1 cellular context compared by ENCODE assay signal in the genomic region with DNA sequence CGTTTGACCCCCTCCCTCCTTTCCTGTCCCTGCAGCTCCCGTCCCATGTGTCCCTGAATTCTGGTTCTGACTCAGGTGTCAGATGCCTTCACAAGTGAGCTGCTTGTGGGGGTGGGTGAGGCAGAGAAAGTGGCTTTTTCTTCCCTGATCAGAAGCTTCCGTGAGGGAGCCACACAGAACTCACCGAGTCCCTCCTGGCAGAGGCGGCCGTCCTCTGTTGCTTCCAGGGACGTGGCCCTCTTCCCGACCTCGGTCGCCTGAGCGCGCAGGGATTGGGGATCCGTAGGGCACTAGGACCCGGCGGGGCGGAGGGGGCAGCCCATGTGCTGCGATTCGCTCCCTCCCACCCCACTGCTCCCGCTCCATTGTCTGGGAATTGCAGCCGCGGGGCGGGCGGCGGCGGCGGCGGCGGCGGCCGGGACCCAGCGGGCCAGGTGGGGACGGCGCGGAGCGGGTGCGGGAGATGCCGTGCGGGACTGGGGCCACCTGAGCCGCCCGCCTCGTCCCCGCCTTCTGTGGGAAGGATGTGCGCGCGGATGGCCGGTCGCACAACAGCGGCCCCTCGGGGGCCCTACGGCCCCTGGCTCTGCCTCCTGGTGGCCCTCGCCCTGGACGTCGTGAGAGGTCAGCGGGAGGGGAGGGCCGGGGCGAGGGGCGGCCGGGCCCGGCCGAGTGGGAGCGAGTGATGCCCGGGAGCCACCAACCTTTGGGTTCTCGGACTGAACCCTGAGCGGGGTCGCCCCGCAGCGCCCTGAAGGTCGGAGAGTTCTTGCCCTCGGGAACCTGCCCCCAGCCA.
A peak's percentile ranks its signal among the peaks of the same experiment; 100 is the strongest.
TF ChIP-seq lines count a peak whose summit lies in the region.

A gene with protein sequence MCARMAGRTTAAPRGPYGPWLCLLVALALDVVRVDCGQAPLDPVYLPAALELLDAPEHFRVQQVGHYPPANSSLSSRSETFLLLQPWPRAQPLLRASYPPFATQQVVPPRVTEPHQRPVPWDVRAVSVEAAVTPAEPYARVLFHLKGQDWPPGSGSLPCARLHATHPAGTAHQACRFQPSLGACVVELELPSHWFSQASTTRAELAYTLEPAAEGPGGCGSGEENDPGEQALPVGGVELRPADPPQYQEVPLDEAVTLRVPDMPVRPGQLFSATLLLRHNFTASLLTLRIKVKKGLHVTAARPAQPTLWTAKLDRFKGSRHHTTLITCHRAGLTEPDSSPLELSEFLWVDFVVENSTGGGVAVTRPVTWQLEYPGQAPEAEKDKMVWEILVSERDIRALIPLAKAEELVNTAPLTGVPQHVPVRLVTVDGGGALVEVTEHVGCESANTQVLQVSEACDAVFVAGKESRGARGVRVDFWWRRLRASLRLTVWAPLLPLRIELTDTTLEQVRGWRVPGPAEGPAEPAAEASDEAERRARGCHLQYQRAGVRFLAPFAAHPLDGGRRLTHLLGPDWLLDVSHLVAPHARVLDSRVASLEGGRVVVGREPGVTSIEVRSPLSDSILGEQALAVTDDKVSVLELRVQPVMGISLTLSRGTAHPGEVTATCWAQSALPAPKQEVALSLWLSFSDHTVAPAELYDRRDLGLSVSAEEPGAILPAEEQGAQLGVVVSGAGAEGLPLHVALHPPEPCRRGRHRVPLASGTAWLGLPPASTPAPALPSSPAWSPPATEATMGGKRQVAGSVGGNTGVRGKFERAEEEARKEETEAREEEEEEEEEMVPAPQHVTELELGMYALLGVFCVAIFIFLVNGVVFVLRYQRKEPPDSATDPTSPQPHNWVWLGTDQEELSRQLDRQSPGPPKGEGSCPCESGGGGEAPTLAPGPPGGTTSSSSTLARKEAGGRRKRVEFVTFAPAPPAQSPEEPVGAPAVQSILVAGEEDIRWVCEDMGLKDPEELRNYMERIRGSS (plus strand): TSS at position 351 of the 796 bp plus-strand sequence. CDS start 174 bp downstream, at position 525.

TF ChIP-seq in GM12878, 131 proteins besides CTCF, POLR2A, EP300 and RAD21 (continued from another document and continues in another):
- TF ChIP-seq, protein P1, sequence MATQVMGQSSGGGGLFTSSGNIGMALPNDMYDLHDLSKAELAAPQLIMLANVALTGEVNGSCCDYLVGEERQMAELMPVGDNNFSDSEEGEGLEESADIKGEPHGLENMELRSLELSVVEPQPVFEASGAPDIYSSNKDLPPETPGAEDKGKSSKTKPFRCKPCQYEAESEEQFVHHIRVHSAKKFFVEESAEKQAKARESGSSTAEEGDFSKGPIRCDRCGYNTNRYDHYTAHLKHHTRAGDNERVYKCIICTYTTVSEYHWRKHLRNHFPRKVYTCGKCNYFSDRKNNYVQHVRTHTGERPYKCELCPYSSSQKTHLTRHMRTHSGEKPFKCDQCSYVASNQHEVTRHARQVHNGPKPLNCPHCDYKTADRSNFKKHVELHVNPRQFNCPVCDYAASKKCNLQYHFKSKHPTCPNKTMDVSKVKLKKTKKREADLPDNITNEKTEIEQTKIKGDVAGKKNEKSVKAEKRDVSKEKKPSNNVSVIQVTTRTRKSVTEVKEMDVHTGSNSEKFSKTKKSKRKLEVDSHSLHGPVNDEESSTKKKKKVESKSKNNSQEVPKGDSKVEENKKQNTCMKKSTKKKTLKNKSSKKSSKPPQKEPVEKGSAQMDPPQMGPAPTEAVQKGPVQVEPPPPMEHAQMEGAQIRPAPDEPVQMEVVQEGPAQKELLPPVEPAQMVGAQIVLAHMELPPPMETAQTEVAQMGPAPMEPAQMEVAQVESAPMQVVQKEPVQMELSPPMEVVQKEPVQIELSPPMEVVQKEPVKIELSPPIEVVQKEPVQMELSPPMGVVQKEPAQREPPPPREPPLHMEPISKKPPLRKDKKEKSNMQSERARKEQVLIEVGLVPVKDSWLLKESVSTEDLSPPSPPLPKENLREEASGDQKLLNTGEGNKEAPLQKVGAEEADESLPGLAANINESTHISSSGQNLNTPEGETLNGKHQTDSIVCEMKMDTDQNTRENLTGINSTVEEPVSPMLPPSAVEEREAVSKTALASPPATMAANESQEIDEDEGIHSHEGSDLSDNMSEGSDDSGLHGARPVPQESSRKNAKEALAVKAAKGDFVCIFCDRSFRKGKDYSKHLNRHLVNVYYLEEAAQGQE (IDR thresholded peaks at IDR 0.05; ENCODE audit: low read depth, low read length), result no peak
- TF ChIP-seq, protein P2, sequence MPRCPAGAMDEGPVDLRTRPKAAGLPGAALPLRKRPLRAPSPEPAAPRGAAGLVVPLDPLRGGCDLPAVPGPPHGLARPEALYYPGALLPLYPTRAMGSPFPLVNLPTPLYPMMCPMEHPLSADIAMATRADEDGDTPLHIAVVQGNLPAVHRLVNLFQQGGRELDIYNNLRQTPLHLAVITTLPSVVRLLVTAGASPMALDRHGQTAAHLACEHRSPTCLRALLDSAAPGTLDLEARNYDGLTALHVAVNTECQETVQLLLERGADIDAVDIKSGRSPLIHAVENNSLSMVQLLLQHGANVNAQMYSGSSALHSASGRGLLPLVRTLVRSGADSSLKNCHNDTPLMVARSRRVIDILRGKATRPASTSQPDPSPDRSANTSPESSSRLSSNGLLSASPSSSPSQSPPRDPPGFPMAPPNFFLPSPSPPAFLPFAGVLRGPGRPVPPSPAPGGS (IDR thresholded peaks at IDR 0.05; ENCODE audit: borderline replicate concordance, insufficient read depth, low read depth, low read length, poor library complexity, severe bottlenecking), result no peak
- TF ChIP-seq JUND (IDR thresholded peaks at IDR 0.05; ENCODE audit: low read depth, low read length) (no peak), PAX8 (IDR thresholded peaks at IDR 0.05) (no peak), DPF2 (IDR thresholded peaks at IDR 0.05) (peak; percentile 67), SMARCA5 (IDR thresholded peaks at IDR 0.05) (peak; percentile 64; the same call in 1 of the 2 replicates), RUNX3 (IDR thresholded peaks at IDR 0.05; ENCODE audit: low read length) (no peak), IKZF1 (conservative IDR thresholded peaks at IDR 0.05) (peak; percentile 90), ZZZ3 (IDR thresholded peaks at IDR 0.05; ENCODE audit: control insufficient read depth, insufficient read length, low read depth) (no peak), RAD51 (IDR thresholded peaks at IDR 0.05) (no peak), SIX5 (IDR thresholded peaks at IDR 0.05; ENCODE audit: low read depth, low read length, severe bottlenecking) (no peak), NBN (IDR thresholded peaks at IDR 0.05) (no peak), CHD2 (IDR thresholded peaks at IDR 0.05; ENCODE audit: borderline replicate concordance, low read depth, low read length) (no peak), EED (IDR thresholded peaks at IDR 0.05; ENCODE audit: low read depth) (peak; percentile 52), SRF (IDR thresholded peaks at IDR 0.05; ENCODE audit: low read depth in 2 of 2, low read length in 2 of 2) (no peak), WRNIP1 (IDR thresholded peaks at IDR 0.05; ENCODE audit: borderline replicate concordance, low read depth, low read length) (no peak), ETV6 (conservative IDR thresholded peaks at IDR 0.05 in 1 of 2, IDR thresholded peaks at IDR 0.05 in 1 of 2; ENCODE audit: borderline replicate concordance in 1 of 2, low read depth in 1 of 2) (no peak), BRCA1 (IDR thresholded peaks at IDR 0.05; ENCODE audit: low read depth, low read length) (no peak), RELA (IDR thresholded peaks at IDR 0.05; ENCODE audit: borderline replicate concordance, partially characterized antibody) (no peak), KDM1A (IDR thresholded peaks at IDR 0.05; ENCODE audit: borderline replicate concordance) (no peak), IRF4 (IDR thresholded peaks at IDR 0.05; ENCODE audit: low read depth, low read length) (no peak), TCF12 (IDR thresholded peaks at IDR 0.05; ENCODE audit: low read depth, low read length) (no peak), BCL11A (IDR thresholded peaks at IDR 0.05; ENCODE audit: low read depth, low read length) (no peak), EZH2 (IDR thresholded peaks at IDR 0.05; ENCODE audit: borderline replicate concordance, control insufficient read depth, low read depth, low read length) (no peak)
- TF ChIP-seq, protein P3, sequence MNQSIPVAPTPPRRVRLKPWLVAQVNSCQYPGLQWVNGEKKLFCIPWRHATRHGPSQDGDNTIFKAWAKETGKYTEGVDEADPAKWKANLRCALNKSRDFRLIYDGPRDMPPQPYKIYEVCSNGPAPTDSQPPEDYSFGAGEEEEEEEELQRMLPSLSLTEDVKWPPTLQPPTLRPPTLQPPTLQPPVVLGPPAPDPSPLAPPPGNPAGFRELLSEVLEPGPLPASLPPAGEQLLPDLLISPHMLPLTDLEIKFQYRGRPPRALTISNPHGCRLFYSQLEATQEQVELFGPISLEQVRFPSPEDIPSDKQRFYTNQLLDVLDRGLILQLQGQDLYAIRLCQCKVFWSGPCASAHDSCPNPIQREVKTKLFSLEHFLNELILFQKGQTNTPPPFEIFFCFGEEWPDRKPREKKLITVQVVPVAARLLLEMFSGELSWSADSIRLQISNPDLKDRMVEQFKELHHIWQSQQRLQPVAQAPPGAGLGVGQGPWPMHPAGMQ (IDR thresholded peaks at IDR 0.05; ENCODE audit: borderline replicate concordance), result no peak
- TF ChIP-seq, protein P4, sequence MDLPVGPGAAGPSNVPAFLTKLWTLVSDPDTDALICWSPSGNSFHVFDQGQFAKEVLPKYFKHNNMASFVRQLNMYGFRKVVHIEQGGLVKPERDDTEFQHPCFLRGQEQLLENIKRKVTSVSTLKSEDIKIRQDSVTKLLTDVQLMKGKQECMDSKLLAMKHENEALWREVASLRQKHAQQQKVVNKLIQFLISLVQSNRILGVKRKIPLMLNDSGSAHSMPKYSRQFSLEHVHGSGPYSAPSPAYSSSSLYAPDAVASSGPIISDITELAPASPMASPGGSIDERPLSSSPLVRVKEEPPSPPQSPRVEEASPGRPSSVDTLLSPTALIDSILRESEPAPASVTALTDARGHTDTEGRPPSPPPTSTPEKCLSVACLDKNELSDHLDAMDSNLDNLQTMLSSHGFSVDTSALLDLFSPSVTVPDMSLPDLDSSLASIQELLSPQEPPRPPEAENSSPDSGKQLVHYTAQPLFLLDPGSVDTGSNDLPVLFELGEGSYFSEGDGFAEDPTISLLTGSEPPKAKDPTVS (IDR thresholded peaks at IDR 0.05; ENCODE audit: low read depth, low read length), result no peak
- TF ChIP-seq, protein P5, sequence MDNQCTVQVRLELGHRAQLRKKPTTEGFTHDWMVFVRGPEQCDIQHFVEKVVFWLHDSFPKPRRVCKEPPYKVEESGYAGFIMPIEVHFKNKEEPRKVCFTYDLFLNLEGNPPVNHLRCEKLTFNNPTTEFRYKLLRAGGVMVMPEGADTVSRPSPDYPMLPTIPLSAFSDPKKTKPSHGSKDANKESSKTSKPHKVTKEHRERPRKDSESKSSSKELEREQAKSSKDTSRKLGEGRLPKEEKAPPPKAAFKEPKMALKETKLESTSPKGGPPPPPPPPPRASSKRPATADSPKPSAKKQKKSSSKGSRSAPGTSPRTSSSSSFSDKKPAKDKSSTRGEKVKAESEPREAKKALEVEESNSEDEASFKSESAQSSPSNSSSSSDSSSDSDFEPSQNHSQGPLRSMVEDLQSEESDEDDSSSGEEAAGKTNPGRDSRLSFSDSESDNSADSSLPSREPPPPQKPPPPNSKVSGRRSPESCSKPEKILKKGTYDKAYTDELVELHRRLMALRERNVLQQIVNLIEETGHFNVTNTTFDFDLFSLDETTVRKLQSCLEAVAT (IDR thresholded peaks at IDR 0.05), result no peak
- TF ChIP-seq, protein P6, sequence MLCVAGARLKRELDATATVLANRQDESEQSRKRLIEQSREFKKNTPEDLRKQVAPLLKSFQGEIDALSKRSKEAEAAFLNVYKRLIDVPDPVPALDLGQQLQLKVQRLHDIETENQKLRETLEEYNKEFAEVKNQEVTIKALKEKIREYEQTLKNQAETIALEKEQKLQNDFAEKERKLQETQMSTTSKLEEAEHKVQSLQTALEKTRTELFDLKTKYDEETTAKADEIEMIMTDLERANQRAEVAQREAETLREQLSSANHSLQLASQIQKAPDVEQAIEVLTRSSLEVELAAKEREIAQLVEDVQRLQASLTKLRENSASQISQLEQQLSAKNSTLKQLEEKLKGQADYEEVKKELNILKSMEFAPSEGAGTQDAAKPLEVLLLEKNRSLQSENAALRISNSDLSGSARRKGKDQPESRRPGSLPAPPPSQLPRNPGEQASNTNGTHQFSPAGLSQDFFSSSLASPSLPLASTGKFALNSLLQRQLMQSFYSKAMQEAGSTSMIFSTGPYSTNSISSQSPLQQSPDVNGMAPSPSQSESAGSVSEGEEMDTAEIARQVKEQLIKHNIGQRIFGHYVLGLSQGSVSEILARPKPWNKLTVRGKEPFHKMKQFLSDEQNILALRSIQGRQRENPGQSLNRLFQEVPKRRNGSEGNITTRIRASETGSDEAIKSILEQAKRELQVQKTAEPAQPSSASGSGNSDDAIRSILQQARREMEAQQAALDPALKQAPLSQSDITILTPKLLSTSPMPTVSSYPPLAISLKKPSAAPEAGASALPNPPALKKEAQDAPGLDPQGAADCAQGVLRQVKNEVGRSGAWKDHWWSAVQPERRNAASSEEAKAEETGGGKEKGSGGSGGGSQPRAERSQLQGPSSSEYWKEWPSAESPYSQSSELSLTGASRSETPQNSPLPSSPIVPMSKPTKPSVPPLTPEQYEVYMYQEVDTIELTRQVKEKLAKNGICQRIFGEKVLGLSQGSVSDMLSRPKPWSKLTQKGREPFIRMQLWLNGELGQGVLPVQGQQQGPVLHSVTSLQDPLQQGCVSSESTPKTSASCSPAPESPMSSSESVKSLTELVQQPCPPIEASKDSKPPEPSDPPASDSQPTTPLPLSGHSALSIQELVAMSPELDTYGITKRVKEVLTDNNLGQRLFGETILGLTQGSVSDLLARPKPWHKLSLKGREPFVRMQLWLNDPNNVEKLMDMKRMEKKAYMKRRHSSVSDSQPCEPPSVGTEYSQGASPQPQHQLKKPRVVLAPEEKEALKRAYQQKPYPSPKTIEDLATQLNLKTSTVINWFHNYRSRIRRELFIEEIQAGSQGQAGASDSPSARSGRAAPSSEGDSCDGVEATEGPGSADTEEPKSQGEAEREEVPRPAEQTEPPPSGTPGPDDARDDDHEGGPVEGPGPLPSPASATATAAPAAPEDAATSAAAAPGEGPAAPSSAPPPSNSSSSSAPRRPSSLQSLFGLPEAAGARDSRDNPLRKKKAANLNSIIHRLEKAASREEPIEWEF (IDR thresholded peaks at IDR 0.05; ENCODE audit: insufficient replicate concordance, low read depth, low read length), result no peak
- TF ChIP-seq, protein P7, sequence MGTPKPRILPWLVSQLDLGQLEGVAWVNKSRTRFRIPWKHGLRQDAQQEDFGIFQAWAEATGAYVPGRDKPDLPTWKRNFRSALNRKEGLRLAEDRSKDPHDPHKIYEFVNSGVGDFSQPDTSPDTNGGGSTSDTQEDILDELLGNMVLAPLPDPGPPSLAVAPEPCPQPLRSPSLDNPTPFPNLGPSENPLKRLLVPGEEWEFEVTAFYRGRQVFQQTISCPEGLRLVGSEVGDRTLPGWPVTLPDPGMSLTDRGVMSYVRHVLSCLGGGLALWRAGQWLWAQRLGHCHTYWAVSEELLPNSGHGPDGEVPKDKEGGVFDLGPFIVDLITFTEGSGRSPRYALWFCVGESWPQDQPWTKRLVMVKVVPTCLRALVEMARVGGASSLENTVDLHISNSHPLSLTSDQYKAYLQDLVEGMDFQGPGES (IDR thresholded peaks at IDR 0.05), result no peak
- TF ChIP-seq, protein P8, sequence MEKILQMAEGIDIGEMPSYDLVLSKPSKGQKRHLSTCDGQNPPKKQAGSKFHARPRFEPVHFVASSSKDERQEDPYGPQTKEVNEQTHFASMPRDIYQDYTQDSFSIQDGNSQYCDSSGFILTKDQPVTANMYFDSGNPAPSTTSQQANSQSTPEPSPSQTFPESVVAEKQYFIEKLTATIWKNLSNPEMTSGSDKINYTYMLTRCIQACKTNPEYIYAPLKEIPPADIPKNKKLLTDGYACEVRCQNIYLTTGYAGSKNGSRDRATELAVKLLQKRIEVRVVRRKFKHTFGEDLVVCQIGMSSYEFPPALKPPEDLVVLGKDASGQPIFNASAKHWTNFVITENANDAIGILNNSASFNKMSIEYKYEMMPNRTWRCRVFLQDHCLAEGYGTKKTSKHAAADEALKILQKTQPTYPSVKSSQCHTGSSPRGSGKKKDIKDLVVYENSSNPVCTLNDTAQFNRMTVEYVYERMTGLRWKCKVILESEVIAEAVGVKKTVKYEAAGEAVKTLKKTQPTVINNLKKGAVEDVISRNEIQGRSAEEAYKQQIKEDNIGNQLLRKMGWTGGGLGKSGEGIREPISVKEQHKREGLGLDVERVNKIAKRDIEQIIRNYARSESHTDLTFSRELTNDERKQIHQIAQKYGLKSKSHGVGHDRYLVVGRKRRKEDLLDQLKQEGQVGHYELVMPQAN (conservative IDR thresholded peaks at IDR 0.05), result 0 out of 2 replicates have a peak, but pooled peaks have one; percentile 50
